Comparison of ENCODE assay signal across 1 cellular context in the genomic region with DNA sequence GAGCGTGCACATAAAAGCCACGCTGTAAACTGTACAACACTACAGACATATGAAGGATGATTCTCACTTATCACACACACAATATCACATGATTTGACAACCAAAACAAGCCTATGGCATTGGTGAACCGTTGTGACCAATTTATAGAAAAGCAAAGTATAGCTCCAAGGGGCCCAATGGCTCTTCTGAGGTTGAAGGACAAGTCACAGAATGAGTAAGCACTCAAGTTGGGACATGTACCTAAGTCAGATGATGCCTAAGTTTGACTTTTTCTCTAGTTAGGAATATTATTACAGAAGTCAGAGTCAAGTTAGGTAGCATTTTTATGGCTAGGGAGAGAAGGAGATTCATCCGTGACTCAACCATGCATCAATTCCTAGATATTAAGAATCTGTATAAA.
TF ChIP-seq lines count a peak whose summit lies in the region.

No MANE protein-coding gene starts in this region.

TF ChIP-seq in SK-N-SH, 30 proteins besides CTCF, POLR2A, EP300 and RAD21 (continued from another document):
- TF ChIP-seq, protein P1, sequence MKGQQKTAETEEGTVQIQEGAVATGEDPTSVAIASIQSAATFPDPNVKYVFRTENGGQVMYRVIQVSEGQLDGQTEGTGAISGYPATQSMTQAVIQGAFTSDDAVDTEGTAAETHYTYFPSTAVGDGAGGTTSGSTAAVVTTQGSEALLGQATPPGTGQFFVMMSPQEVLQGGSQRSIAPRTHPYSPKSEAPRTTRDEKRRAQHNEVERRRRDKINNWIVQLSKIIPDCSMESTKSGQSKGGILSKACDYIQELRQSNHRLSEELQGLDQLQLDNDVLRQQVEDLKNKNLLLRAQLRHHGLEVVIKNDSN (IDR thresholded peaks at IDR 0.05; ENCODE audit: borderline replicate concordance, low read depth), result no peak
- TF ChIP-seq CHD2 (IDR thresholded peaks at IDR 0.05; ENCODE audit: low read length, partially characterized antibody) (no peak), RXRA (IDR thresholded peaks at IDR 0.05; ENCODE audit: borderline replicate concordance, low read depth) (no peak)
TF ChIP-seq in SK-N-SH: peak in this region for 0.
